ENCODE assay signal across 12 cellular contexts in genomic region chr11:70448983-70449567, GRCh38. TPM values are rescaled to one million over a fixed set of nuclear protein-coding genes. Genes with fewer than 3 reads are reported as not detected.
DNase-seq lines count a peak whose midpoint lies in the region; ATAC-seq, FAIRE-seq and TF ChIP-seq lines count a peak whose summit lies in the region.
"Had no signal": no experiment of that assay in that cellular context is flagged by ENCODE, and none has a peak within 500 bp of the region (broad histone marks: within the 10 kb centered on the region; RNA-seq: fewer than 3 reads in every experiment).

No MANE protein-coding gene starts in this region.

- H3K9ac ChIP-seq in astrocyte (ENCODE audit: low read length): no peak overlapping the region

- CTCF ChIA-PET in HEK293T (lab: Yijun Ruan, JAX): no interaction called here

- no peak overlapping the region for H3K27ac Mint-ChIP-seq in astrocyte (ENCODE audit: unreplicated experiment)
- H3K27ac Mint-ChIP-seq: T-helper 2 cell treated with Interferon-gamma antibody and Interleukin-4, amounts not matched to agents 5 μg/mL and 100 μg/mL, for 36 hours had no signal

- DNase-seq in DMS 273 (lab: John Stamatoyannopoulos, UW; ENCODE audit: unreplicated experiment) (peak; percentile 29), DMS 273 treated with DMSO at 0.1 percent for 48 hours (lab: John Stamatoyannopoulos, UW) (no peak), HEK293T (ENCODE audit: extremely low spot score) (peak; percentile 54), astrocyte (ENCODE audit: low read depth) (no peak), lower lobe of right lung (no peak), H54 (ENCODE audit: insufficient read length, low spot score) (no peak)
- DNase-seq: 8988T, GOT3 had no signal

- FAIRE-seq in astrocyte (lab: Jason Lieb, UNC): no peak
- FAIRE-seq in H54 (lab: Jason Lieb, UNC): no peak
- FAIRE-seq: GM18507 had no signal

- H3K27me3 Mint-ChIP-seq in astrocyte (ENCODE audit: low read depth, unreplicated experiment): no peaks in the 10 kb centered on the region

- ATAC-seq in lower lobe of right lung: no peak
- no peak for ATAC-seq in GM21515 (IDR thresholded peaks at IDR 0.05; ENCODE audit: unreplicated experiment)
- ATAC-seq in HG02938 (IDR thresholded peaks at IDR 0.05; ENCODE audit: unreplicated experiment): no peak

- H3K4me3 ChIP-seq in astrocyte (ENCODE audit: insufficient read depth, low read depth, low read length): no peak overlapping the region
- no peak overlapping the region for H3K4me3 ChIP-seq in lower lobe of right lung

- H3K4me1 ChIP-seq in astrocyte (ENCODE audit: insufficient read depth, low read length) (no peaks in the 10 kb centered on the region), lower lobe of right lung (no peaks in the 10 kb centered on the region)

- H4K20me1 ChIP-seq in astrocyte (ENCODE audit: insufficient read depth, low read length): no peaks in the 10 kb centered on the region

- POLR2A ChIA-PET in HEK293T (lab: Yijun Ruan, JAX): no interaction called here

- H3K36me3 ChIP-seq in astrocyte (ENCODE audit: insufficient read depth, low read length) (no peaks in the 10 kb centered on the region), lower lobe of right lung (no peaks in the 10 kb centered on the region)

- H3K36me3 Mint-ChIP-seq in astrocyte (ENCODE audit: low read depth, unreplicated experiment): peaks cover 22% of the 10 kb centered on the region

- no peak overlapping the region for H3K27ac ChIP-seq in astrocyte (ENCODE audit: low read depth, low read length)
- no peak overlapping the region for H3K27ac ChIP-seq in lower lobe of right lung

- no peaks in the 10 kb centered on the region for H3K4me1 Mint-ChIP-seq in astrocyte (ENCODE audit: low read depth, unreplicated experiment)

- no peak overlapping the region for H3K4me2 ChIP-seq in astrocyte (ENCODE audit: low read length)

- no peaks in the 10 kb centered on the region for H3K79me2 ChIP-seq in astrocyte (ENCODE audit: insufficient read depth, low read length)

- no peak for TF ChIP-seq POLR2A in H54 (IDR thresholded peaks at IDR 0.05; ENCODE audit: low read depth, low read length)

- intact Hi-C loops in lower lobe of right lung (cut with DNase I): no loop called here

- H3K9me3 ChIP-seq in astrocyte (ENCODE audit: insufficient read depth, low read depth, low read length): peaks cover 14% of the 10 kb centered on the region
- peaks cover 21% of the 10 kb centered on the region for H3K9me3 ChIP-seq in lower lobe of right lung

- H3K4me3 Mint-ChIP-seq in astrocyte (ENCODE audit: unreplicated experiment): no peak overlapping the region
- H3K4me3 Mint-ChIP-seq: T-helper 2 cell treated with Interferon-gamma antibody and Interleukin-4, amounts not matched to agents 5 μg/mL and 100 μg/mL, for 36 hours had no signal

- H3K27me3 ChIP-seq in astrocyte (ENCODE audit: insufficient read depth, low read length) (no peaks in the 10 kb centered on the region), lower lobe of right lung (ENCODE audit: low read depth) (peaks cover 5% of the 10 kb centered on the region)

- H3K9me3 Mint-ChIP-seq in astrocyte (ENCODE audit: unreplicated experiment): peaks cover 23% of the 10 kb centered on the region

- TF ChIP-seq CTCF in astrocyte (IDR thresholded peaks at IDR 0.05; ENCODE audit: insufficient read depth, low read depth, low read length) (peak; percentile 56), lower lobe of right lung (IDR thresholded peaks at IDR 0.05) (peak; percentile 23)

- no peak overlapping the region for H2AFZ ChIP-seq in astrocyte (ENCODE audit: low read depth, low read length)

TF ChIP-seq in HEK293T, 16 proteins besides CTCF, POLR2A, EP300 and RAD21:
- TF ChIP-seq, protein P1, sequence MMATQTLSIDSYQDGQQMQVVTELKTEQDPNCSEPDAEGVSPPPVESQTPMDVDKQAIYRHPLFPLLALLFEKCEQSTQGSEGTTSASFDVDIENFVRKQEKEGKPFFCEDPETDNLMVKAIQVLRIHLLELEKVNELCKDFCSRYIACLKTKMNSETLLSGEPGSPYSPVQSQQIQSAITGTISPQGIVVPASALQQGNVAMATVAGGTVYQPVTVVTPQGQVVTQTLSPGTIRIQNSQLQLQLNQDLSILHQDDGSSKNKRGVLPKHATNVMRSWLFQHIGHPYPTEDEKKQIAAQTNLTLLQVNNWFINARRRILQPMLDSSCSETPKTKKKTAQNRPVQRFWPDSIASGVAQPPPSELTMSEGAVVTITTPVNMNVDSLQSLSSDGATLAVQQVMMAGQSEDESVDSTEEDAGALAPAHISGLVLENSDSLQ (IDR thresholded peaks at IDR 0.05): peak; percentile 26; the same call in 1 of the 2 replicates
- no peak for TF ChIP-seq ELF4 (IDR thresholded peaks at IDR 0.05)

RNA-seq across cellular contexts. Expression of gene CTTN, which starts 50.7 kb away (rescaled TPM):
- total RNA-seq in astrocyte: 291 and 344 TPM in 2 replicates
- 145 TPM for total RNA-seq in lower lobe of right lung

Comparison
In these comparisons a context has a peak if more than half of its experiments do, and no peak if none do; other contexts are left out.
1. DNase-seq: peak in DMS 273 (single experiment) and HEK293T (single experiment); none in DMS 273 treated with DMSO at 0.1 percent for 48 hours (single experiment), astrocyte (single experiment), lower lobe of right lung (single experiment) and H54 (single experiment).